Comparison of ENCODE assay signal across 26 cellular contexts in the genomic region with DNA sequence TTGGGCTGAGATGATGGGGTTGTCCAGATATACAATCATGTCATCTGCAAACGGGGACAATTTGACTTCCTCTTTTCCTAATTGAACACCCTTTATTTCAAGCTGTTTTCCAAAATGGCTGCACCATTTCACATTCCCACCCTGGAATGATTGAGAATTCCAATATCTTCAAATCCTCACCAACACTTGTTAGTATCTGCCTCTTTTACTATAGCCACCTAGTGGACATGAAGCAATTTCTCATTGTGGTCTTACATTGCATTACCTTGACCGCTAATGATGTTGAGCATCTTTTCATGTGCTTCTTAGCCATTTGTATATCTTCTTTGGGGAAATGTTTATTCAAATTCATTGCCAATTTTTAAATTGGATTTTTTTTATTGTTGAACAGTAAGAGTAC.
"Had no signal": no experiment of that assay in that cellular context is flagged by ENCODE, and none has a peak within 500 bp of the region (broad histone marks: within the 10 kb centered on the region; RNA-seq: fewer than 3 reads in every experiment).

No MANE protein-coding gene starts in this region.

- H3K27ac ChIP-seq: esophagus muscularis mucosa, foreskin keratinocyte, heart left ventricle, lower lobe of right lung, spleen, testis, vagina had no signal

- ATAC-seq: foreskin keratinocyte, heart left ventricle, lower lobe of right lung, natural killer cell, right cardiac atrium had no signal

- DNase-seq: activated CD4-positive, alpha-beta memory T cell treated with anti-CD3 and anti-CD28 coated beads for 36 hours; activated CD4-positive, alpha-beta T cell treated with anti-CD3 and anti-CD28 coated beads, Interleukin-2, amount 10 ng/mL, durations not matched to agents 24 days and 14 days; activated CD4-positive, CD25-positive, alpha-beta regulatory T cell treated with anti-CD3 and anti-CD28 coated beads, Interleukin-2, amount 50 U/mL, for 72 hours; activated CD8-positive, alpha-beta memory T cell treated with anti-CD3 and anti-CD28 coated beads, Interleukin-2, amount 50 U/mL, for 48 hours; activated gamma-delta T cell treated with Interleukin-2 at 50 U/mL for 16 hours; activated naive CD4-positive, alpha-beta T cell treated with anti-CD3 and anti-CD28 coated beads, Interleukin-2, amount 50 U/mL, for 16 hours; activated T-cell treated with anti-CD3 and anti-CD28 coated beads, Interleukin-2, amount 50 U/mL, for 24 hours; amniotic stem cell; caudate nucleus; foreskin keratinocyte; heart left ventricle; hypothalamus; immature natural killer cell; kidney; lower lobe of right lung; mesenchymal stem cell; natural killer cell; posterior cingulate gyrus; right cardiac atrium; spleen; stimulated activated naive CD4-positive, alpha-beta T cell; T1000; testis; trophoblast cell had no signal

- H3K27me3 ChIP-seq: esophagus muscularis mucosa, foreskin keratinocyte, heart left ventricle, spleen, testis, vagina had no signal

- H3K9me3 ChIP-seq: esophagus muscularis mucosa, heart left ventricle, lower lobe of right lung, testis, vagina had no signal

- H3K4me3 ChIP-seq: esophagus muscularis mucosa, heart left ventricle, lower lobe of right lung, spleen, testis, vagina had no signal

- H3K36me3 ChIP-seq: esophagus muscularis mucosa, heart left ventricle, lower lobe of right lung, spleen, vagina had no signal

- H3K4me1 ChIP-seq: esophagus muscularis mucosa, foreskin keratinocyte, heart left ventricle, lower lobe of right lung, spleen, testis, vagina had no signal
